ENCODE assay signal across 20 cellular contexts in the genomic region with DNA sequence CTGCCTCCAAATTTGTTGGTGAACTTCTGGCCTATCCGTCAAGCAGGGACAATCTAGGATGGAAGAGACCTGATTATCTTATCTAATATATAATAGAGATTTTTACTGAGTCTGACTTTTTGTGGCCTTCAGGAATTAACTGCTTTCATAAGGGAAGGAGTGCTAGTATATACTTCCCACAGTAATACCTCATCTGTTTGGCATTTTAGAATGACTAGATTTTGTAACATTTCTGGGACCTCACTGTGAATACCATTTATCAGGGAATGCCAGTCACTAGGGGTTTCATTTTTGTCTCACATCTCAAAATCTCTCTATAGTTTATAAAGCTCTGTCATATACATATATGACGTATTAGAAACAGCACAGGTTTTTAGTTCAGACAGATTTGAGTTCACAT.
"Had no signal": no experiment of that assay in that cellular context is flagged by ENCODE, and none has a peak within 500 bp of the region (broad histone marks: within the 10 kb centered on the region; RNA-seq: fewer than 3 reads in every experiment).

No MANE protein-coding gene starts in this region.

- H3K27me3 ChIP-seq: brain microvascular endothelial cell, esophagus muscularis mucosa, left lung, tibial artery had no signal

- H3K4me1 Mint-ChIP-seq: activated naive CD8-positive, alpha-beta T cell treated with anti-CD3 and anti-CD28 coated beads for 36 hours; central memory CD8-positive, alpha-beta T cell had no signal

- DNase-seq: activated CD4-positive, alpha-beta T cell treated with anti-CD3 and anti-CD28 coated beads, Interleukin-2, amount 50 U/mL, for 48 hours; activated naive CD4-positive, alpha-beta T cell; activated naive CD8-positive, alpha-beta T cell treated with anti-CD3 and anti-CD28 coated beads for 36 hours; anterior cingulate cortex; brain microvascular endothelial cell; foreskin melanocyte; glutamatergic neuron; left lung; mammary epithelial cell; occipital lobe; retina; stimulated activated CD4-positive, alpha-beta T cell treated with anti-CD3 and anti-CD28 coated beads, Interleukin-12 subunit alpha, Interleukin-12 subunit beta, amount 100 ng/mL, for 4 hours; stimulated activated CD4-positive, alpha-beta T cell treated with anti-CD3 and anti-CD28 coated beads, Interleukin-1b, Interleukin-23, amount 100 ng/mL, for 48 hours; stimulated activated naive CD4-positive, alpha-beta T cell treated with Interleukin-2 at 50 U/mL for 16 hours; substantia nigra; tibial artery had no signal

- ATAC-seq: left lung had no signal

- H3K9me3 ChIP-seq: esophagus muscularis mucosa, left lung, tibial artery had no signal

- H3K27ac Mint-ChIP-seq: activated naive CD8-positive, alpha-beta T cell treated with anti-CD3 and anti-CD28 coated beads for 36 hours; T-helper 2 cell treated with Interferon-gamma antibody and Interleukin-4, amounts not matched to agents 5 μg/mL and 100 μg/mL, for 36 hours had no signal

- H3K9me3 Mint-ChIP-seq: activated naive CD8-positive, alpha-beta T cell treated with anti-CD3 and anti-CD28 coated beads for 36 hours; central memory CD8-positive, alpha-beta T cell; T-helper 2 cell treated with Interferon-gamma antibody and Interleukin-4, amounts not matched to agents 5 μg/mL and 100 μg/mL, for 36 hours had no signal

- H3K4me3 Mint-ChIP-seq: activated naive CD8-positive, alpha-beta T cell treated with anti-CD3 and anti-CD28 coated beads for 36 hours; central memory CD8-positive, alpha-beta T cell; T-helper 2 cell treated with Interferon-gamma antibody and Interleukin-4, amounts not matched to agents 5 μg/mL and 100 μg/mL, for 36 hours had no signal

- H3K4me1 ChIP-seq: esophagus muscularis mucosa, left lung, tibial artery had no signal

- H3K36me3 ChIP-seq: brain microvascular endothelial cell, esophagus muscularis mucosa, left lung, tibial artery had no signal

- H3K36me3 Mint-ChIP-seq: activated naive CD8-positive, alpha-beta T cell treated with anti-CD3 and anti-CD28 coated beads for 36 hours had no signal

- H3K4me3 ChIP-seq: coronary artery, esophagus muscularis mucosa, left lung, tibial artery had no signal

- H3K27ac ChIP-seq: brain microvascular endothelial cell, coronary artery, esophagus muscularis mucosa, left lung, tibial artery had no signal
